Comparison of ENCODE assay signal across 12 cellular contexts in the genomic region with DNA sequence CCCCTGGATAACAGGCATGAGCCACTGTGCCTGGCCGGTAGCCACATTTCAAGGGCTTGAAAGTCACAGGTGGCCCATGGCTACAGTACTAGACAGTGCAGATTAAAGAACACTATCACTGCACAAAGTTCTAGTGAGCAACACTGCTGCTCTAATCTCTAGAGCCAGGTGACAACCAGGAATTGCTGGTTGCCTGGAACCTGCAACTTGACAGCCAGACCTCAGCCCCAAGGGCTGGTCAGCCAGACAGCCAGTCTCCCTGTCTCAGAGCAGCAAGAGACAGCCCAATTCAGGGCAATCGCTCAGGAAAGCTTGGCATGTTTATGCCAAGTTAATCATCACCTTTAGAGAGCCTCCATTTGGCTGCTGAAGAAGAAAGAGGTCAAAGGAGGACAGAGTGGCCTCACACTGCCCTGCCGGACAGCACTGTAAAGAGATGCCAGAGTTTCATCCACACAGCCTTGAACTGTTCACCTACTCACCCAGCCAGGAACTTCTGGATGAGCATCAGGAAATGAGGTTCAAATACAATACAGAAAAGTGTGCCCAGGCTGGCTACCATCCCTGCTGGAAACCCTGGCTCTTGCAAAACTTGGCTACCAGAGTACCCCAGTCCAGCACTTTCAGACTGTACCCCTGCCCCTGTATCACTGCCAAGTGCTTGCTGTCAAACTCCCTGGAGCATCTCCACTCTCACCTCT. TPM values are rescaled to one million over a fixed set of nuclear protein-coding genes. Genes with fewer than 3 reads are reported as not detected.
DNase-seq lines count a peak whose midpoint lies in the region; ATAC-seq and TF ChIP-seq lines count a peak whose summit lies in the region.
"Had no signal": no experiment of that assay in that cellular context is flagged by ENCODE, and none has a peak within 500 bp of the region (broad histone marks: within the 10 kb centered on the region; RNA-seq: fewer than 3 reads in every experiment).

No MANE protein-coding gene starts in this region.

- no peak for TF ChIP-seq CTCF in CD4-positive, alpha-beta T cell (IDR thresholded peaks at IDR 0.05)
- TF ChIP-seq CTCF in RWPE1 (conservative IDR thresholded peaks at IDR 0.05; ENCODE audit: low read depth) (no peak), fibroblast of the aortic adventitia (IDR thresholded peaks at IDR 0.05; ENCODE audit: insufficient read depth, low read length) (no peak), neural crest cell (conservative IDR thresholded peaks at IDR 0.05) (no peak), GM13976 (IDR thresholded peaks at IDR 0.05; ENCODE audit: borderline replicate concordance, control extremely low read depth, extremely low read depth, insufficient read depth, missing control alignments) (no peak)

- no peaks in the 10 kb centered on the region for H3K27me3 ChIP-seq in CD4-positive, alpha-beta T cell (ENCODE audit: control insufficient read depth, insufficient read depth, low read length)
- H3K27me3 ChIP-seq: vagina had no signal

- CTCF ChIA-PET in CD4-positive, alpha-beta T cell (lab: Charles Lee): interaction anchor here (0.7 kb wide), 1 partner anchor 9 kb away, joined by 3 read pairs; a partner anchor contains a TSS
- CTCF ChIA-PET in RWPE1 (lab: Yijun Ruan, JAX): no interaction called here

- ATAC-seq in CD4-positive, alpha-beta T cell (ENCODE audit: poor library complexity): no peak
- ATAC-seq in GM19397 (IDR thresholded peaks at IDR 0.05; ENCODE audit: unreplicated experiment): no peak
- no peak for ATAC-seq in GM21447 (IDR thresholded peaks at IDR 0.05; ENCODE audit: unreplicated experiment)
- no peak for ATAC-seq in GM21786 (IDR thresholded peaks at IDR 0.05; ENCODE audit: unreplicated experiment)

- peak overlapping the region; percentile 73 for H3K27ac Mint-ChIP-seq in CD4-positive, alpha-beta T cell
- no peak overlapping the region for H3K27ac Mint-ChIP-seq in neural crest cell (ENCODE audit: unreplicated experiment)

- H3K4me1 Mint-ChIP-seq in CD4-positive, alpha-beta T cell (ENCODE audit: low read depth): peaks cover 87% of the 10 kb centered on the region
- peaks cover 22% of the 10 kb centered on the region for H3K4me1 Mint-ChIP-seq in neural crest cell

- H3K36me3 Mint-ChIP-seq in CD4-positive, alpha-beta T cell (ENCODE audit: low read depth): peaks cover 74% of the 10 kb centered on the region
- peaks cover 10% of the 10 kb centered on the region for H3K36me3 Mint-ChIP-seq in neural crest cell (ENCODE audit: low read depth)

- H3K9me3 ChIP-seq in CD4-positive, alpha-beta T cell (ENCODE audit: control insufficient read depth, low read length): no peaks in the 10 kb centered on the region
- H3K9me3 ChIP-seq: vagina had no signal

- H3K9me3 Mint-ChIP-seq in CD4-positive, alpha-beta T cell: no peaks in the 10 kb centered on the region
- no peaks in the 10 kb centered on the region for H3K9me3 Mint-ChIP-seq in neural crest cell

- intact Hi-C loops in CD4-positive, alpha-beta T cell (cut with DNase I, micrococcal nuclease): no loop called here

- DNase-seq in CD4-positive, alpha-beta T cell: no peak
- DNase-seq in RWPE1 (ENCODE audit: low spot score) (no peak), fibroblast of the aortic adventitia (ENCODE audit: low read depth) (peak; percentile 33), neural crest cell (ENCODE audit: low read depth, low spot score) (no peak), GM13976 (ENCODE audit: low spot score) (no peak)
- DNase-seq: DMS79 treated with DMSO at 0.1 percent for 48 hours, hippocampal formation, NCI-H187 treated with DMSO at 0.1 percent for 48 hours had no signal

- no peak overlapping the region for H3K27ac ChIP-seq in CD4-positive, alpha-beta T cell (ENCODE audit: low read depth, low read length)
- H3K27ac ChIP-seq in RWPE1: peak overlapping the region; percentile 44
- H3K27ac ChIP-seq: vagina had no signal

- in situ Hi-C loops in GM13976 (cut with MboI; ENCODE audit: low sequenced_read_pairs, unreplicated experiment): no loop called here

- H3K27me3 Mint-ChIP-seq in CD4-positive, alpha-beta T cell: no peaks in the 10 kb centered on the region
- H3K27me3 Mint-ChIP-seq in neural crest cell (ENCODE audit: low read depth): no peaks in the 10 kb centered on the region

- H3K4me3 ChIP-seq in fibroblast of the aortic adventitia (ENCODE audit: low read depth, low read length): no peak overlapping the region
- H3K4me3 ChIP-seq: vagina had no signal

- H3K4me3 Mint-ChIP-seq in CD4-positive, alpha-beta T cell: peak overlapping the region; percentile 31
- peak overlapping the region; percentile 39 for H3K4me3 Mint-ChIP-seq in neural crest cell

- POLR2A ChIA-PET in CD4-positive, alpha-beta T cell (lab: Charles Lee): interaction anchor here (1.2 kb wide), 1 partner anchor 15 kb away, joined by 3 read pairs; no protein-coding TSS in a partner anchor
- POLR2A ChIA-PET in RWPE1 (lab: Yijun Ruan, JAX; ENCODE audit: low non-redundant PET): interaction anchor here (1.0 kb wide), 1 partner anchor 35 kb away, joined by 3 read pairs; no protein-coding TSS in a partner anchor

RNA-seq across cellular contexts. Expression of a gene that starts 6.0 kb away (rescaled TPM):
- total RNA-seq in CD4-positive, alpha-beta T cell: 10 to 100 TPM; 57.5 to 59.5 TPM
- total RNA-seq in fibroblast of the aortic adventitia (ENCODE audit: low replicate concordance) (21.6 and 29.4 TPM in 2 replicates), neural crest cell (53.2 and 54.3 TPM in 2 replicates)

RNA-seq across cellular contexts. Expression of a gene that starts 8.9 kb away (rescaled TPM):
- total RNA-seq in CD4-positive, alpha-beta T cell: 100 to 1,000 TPM; 163 to 170 TPM
- 4.4 and 6.4 TPM in 2 replicates for total RNA-seq in fibroblast of the aortic adventitia (ENCODE audit: low replicate concordance)
- 24.6 and 25.2 TPM in 2 replicates for total RNA-seq in neural crest cell
